Comparison of ENCODE assay signal across 10 cellular contexts in the genomic region with DNA sequence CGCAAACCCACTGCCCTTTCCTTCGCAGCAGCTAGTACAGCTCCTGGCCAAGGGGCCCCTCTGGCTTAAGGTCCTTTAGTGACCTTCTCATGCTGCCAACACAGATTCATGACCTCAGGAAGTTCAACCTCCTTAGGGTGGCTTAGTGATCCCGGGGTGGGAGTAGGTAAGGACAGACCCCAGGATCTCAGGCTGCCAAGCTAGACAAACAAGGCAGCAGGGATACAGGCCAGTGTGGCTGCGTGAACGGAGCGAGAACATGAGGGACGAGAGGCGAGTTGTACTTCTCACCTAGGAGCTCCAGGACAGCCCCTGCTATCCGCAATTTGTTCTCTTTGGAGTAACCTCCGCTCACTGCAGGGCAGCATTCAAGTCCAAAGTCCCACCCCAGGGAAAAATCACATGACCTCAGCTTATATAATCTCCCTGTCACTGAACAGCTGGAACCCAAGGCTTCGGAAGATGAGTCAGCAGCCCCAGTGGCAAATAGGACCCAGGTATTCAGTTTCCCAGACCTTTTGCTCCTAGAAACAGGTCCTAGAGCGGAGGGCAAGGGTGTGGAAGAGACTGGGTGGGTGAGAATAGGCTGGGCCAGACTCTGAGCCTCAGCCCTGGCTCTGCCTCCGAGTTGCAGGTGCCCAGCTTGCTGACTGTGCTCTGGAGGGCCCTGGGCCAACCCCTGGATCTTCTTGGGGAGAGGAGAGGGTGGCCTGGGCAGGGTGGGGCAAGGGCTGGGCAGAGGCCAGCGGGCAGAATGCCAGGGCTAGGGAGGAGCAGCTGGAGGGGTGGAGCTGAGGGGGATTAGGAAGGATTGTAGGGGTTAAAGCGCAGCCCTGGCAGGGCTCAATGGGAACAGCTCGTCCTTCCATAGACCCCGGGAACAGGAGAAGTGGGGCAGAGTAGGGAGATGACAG. TPM values are rescaled to one million over a fixed set of nuclear protein-coding genes. Genes with fewer than 3 reads are reported as not detected.
DNase-seq lines count a peak whose midpoint lies in the region; ATAC-seq and TF ChIP-seq lines count a peak whose summit lies in the region.
"Had no signal": no experiment of that assay in that cellular context is flagged by ENCODE, and none has a peak within 500 bp of the region (broad histone marks: within the 10 kb centered on the region; RNA-seq: fewer than 3 reads in every experiment).

No MANE protein-coding gene starts in this region.

- H3K27ac ChIP-seq in A673 (ENCODE audit: low read depth, low read length, poor library complexity, severe bottlenecking) (peak overlapping the region; percentile 65), duodenal mucosa (ENCODE audit: low read depth, low read length) (peak overlapping the region; percentile 83)

- CTCF ChIA-PET in A673 (lab: Charles Lee) = interaction anchor here (0.6 to 1.8 kb wide), 5 partner anchors 12 to 1095 kb away, joined by 3 to 7 read pairs (median 5); no protein-coding TSS in a partner anchor

- H3K36me3 ChIP-seq in A673 (ENCODE audit: insufficient read depth, low read length, poor library complexity, severe bottlenecking) (no peaks in the 10 kb centered on the region), duodenal mucosa (ENCODE audit: control insufficient read depth in 1 of 2, insufficient read depth in 2 of 2, low read length in 2 of 2) (no peaks in the 10 kb centered on the region)

- POLR2A ChIA-PET in A673 (lab: Charles Lee; ENCODE audit: low non-redundant PET) = no interaction called here

- peak; percentile 80 for DNase-seq in A673 (ENCODE audit: low spot score)
- peak; percentile 52 for DNase-seq in NCI-H2029 (lab: John Stamatoyannopoulos, UW)
- peak; percentile 84 for DNase-seq in mucosa of gallbladder (ENCODE audit: low spot score)
- no peak for DNase-seq in NCI-H187 treated with DMSO at 0.1 percent for 48 hours (lab: John Stamatoyannopoulos, UW)
- no peak for DNase-seq in NAMALWA (ENCODE audit: low spot score)
- DNase-seq in stimulated activated CD4-positive, alpha-beta T cell treated with anti-CD3 and anti-CD28 coated beads, Interleukin-4, amount 100 ng/mL, for 24 hours = no peak
- DNase-seq: CD8-positive, alpha-beta T cell had no signal

- no peaks in the 10 kb centered on the region for H3K27me3 ChIP-seq in A673 (replicated peaks; ENCODE audit: insufficient read depth, low read depth, low read length, poor library complexity)
- H3K27me3 ChIP-seq in duodenal mucosa (ENCODE audit: control insufficient read depth in 1 of 2, insufficient read depth in 2 of 2, low read length in 2 of 2) = peaks cover 8 to 13% of the 10 kb centered on the region in 2 donors

- no peak for TF ChIP-seq CTCF in A673 (conservative IDR thresholded peaks at IDR 0.05; ENCODE audit: low read depth, low read length)

- H3K4me1 ChIP-seq in A673 (ENCODE audit: insufficient read depth, low read length, poor library complexity, severe bottlenecking) (peaks cover 45% of the 10 kb centered on the region), duodenal mucosa (ENCODE audit: control insufficient read depth in 1 of 2, insufficient read depth in 2 of 2, low read length in 2 of 2) (peaks cover 74 to 76% of the 10 kb centered on the region in 2 donors)

- H3K9ac ChIP-seq in duodenal mucosa (ENCODE audit: low read depth in 1 of 2, low read length in 2 of 2) = peak overlapping the region; percentile 63 to 73

- H3K9me3 ChIP-seq in A673 (ENCODE audit: low read depth, low read length, poor library complexity, severe bottlenecking) = no peaks in the 10 kb centered on the region
- no peaks in the 10 kb centered on the region for H3K9me3 ChIP-seq in duodenal mucosa (ENCODE audit: control insufficient read depth in 1 of 2, low read length in 2 of 2)

- intact Hi-C loops in A673 (cut with micrococcal nuclease; ENCODE audit: unreplicated experiment) = no loop called here

- no TSS peak for BruUV-seq in A673 (replicated peaks; lab: Mats Ljungman, UMichigan)

- ATAC-seq in HG03039 (IDR thresholded peaks at IDR 0.05; ENCODE audit: unreplicated experiment) = no peak
- ATAC-seq: CD8-positive, alpha-beta T cell had no signal

- H3K4me3 ChIP-seq in A673 (ENCODE audit: low read depth, low read length, poor library complexity, severe bottlenecking) = peak overlapping the region; percentile 19
- H3K4me3 ChIP-seq in duodenal mucosa (ENCODE audit: low read depth in 1 of 2, low read length in 2 of 2) = peak overlapping the region; percentile 27 to 46

RNA-seq across cellular contexts. Expression of a gene that starts 13.1 kb away (rescaled TPM):
- total RNA-seq in A673 (2021) = 4.8 and 6.2 TPM in 2 replicates
- 7.3 TPM for total RNA-seq in mucosa of gallbladder

RNA-seq across cellular contexts. Expression of a gene that starts 21.9 kb away (rescaled TPM):
- total RNA-seq in A673 (2021) (not detected in 2 replicates), mucosa of gallbladder (not detected)
- total RNA-seq: CD8-positive, alpha-beta T cell; T-helper 2 cell treated with Interferon-gamma antibody and Interleukin-4, amounts not matched to agents 100 ng/mL and 5 ng/mL, for 36 hours had no signal

RNA-seq across cellular contexts. Expression of a gene that starts 27.7 kb away (rescaled TPM):
- 0.31 TPM in 1 of 2 replicates, not detected in the other for total RNA-seq in A673 (2021)
- 32.9 TPM for total RNA-seq in mucosa of gallbladder
- total RNA-seq: CD8-positive, alpha-beta T cell; T-helper 2 cell treated with Interferon-gamma antibody and Interleukin-4, amounts not matched to agents 100 ng/mL and 5 ng/mL, for 36 hours had no signal

RNA-seq across cellular contexts. Expression of a gene that starts 34.1 kb away (rescaled TPM):
- 81.3 and 89.3 TPM in 2 replicates for total RNA-seq in A673 (2021)
- 36.4 TPM for total RNA-seq in mucosa of gallbladder

RNA-seq across cellular contexts. Expression of a gene that starts 51.4 kb away (rescaled TPM):
- total RNA-seq in A673 (2021) = 14.4 and 20.0 TPM in 2 replicates
- total RNA-seq in mucosa of gallbladder = 130 TPM

Comparison
In these comparisons a context has a peak if more than half of its experiments do, and no peak if none do; other contexts are left out.
1. DNase-seq: peak in A673 (single experiment), NCI-H2029 (single experiment) and mucosa of gallbladder (single experiment); none in NCI-H187 treated with DMSO at 0.1 percent for 48 hours (single experiment), NAMALWA (single experiment) and stimulated activated CD4-positive, alpha-beta T cell treated with anti-CD3 and anti-CD28 coated beads, Interleukin-4, amount 100 ng/mL, for 24 hours (single experiment).
2. RNA of a gene that starts 27.7 kb away (total RNA-seq): 32.9 TPM in mucosa of gallbladder (single experiment); 0.31 TPM in A673; every median in the first group is over 10 times any median in the second.